23 cellular contexts compared by ENCODE assay signal in the genomic region with DNA sequence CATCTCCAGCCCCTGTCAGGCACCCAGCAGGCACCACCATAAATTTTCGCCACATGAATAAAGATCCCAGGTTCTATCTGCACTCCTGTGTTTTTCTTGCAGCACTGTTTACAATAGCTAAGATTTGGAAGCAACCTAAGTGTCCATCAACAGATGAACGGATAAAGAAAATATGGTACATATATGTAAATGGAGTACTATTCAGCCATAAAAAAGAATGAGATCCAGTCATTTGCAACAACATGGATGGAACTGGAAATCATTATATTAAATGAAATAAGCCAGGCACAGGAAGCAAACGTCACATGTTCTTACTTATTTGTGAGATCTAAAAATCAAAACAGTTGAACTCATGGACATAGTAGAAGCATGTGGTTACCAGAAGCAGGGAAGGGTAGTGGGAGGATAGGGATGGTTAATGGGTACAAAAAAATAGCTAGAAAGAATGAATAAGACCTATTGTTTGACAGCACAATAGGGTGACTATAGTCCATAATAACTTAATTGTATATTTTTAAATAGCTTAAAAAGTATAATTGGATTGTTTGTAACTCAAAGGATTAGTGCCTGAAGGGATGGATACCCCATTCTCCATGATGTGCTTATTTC. TPM values are rescaled to one million over a fixed set of nuclear protein-coding genes. Genes with fewer than 3 reads are reported as not detected.
"Had no signal": no experiment of that assay in that cellular context is flagged by ENCODE, and none has a peak within 500 bp of the region (broad histone marks: within the 10 kb centered on the region; RNA-seq: fewer than 3 reads in every experiment).

No MANE protein-coding gene starts in this region.

- H3K9me3 Mint-ChIP-seq: effector memory CD8-positive, alpha-beta T cell; memory B cell; natural killer cell treated with Interleukin-12 subunit alpha and Interleukin-12 subunit beta and Interleukin-15 and Interleukin-18, amount 100 ng/mL, for 72 hours; stimulated activated effector memory CD8-positive, alpha-beta T cell treated with anti-CD3 and anti-CD28 coated beads, Interleukin-12 subunit alpha, Interleukin-12 subunit beta, amount 100 ng/mL, for 72 hours had no signal

- H3K36me3 Mint-ChIP-seq: memory B cell; neural progenitor cell; stimulated activated effector memory CD8-positive, alpha-beta T cell treated with anti-CD3 and anti-CD28 coated beads, Interleukin-12 subunit alpha, Interleukin-12 subunit beta, amount 100 ng/mL, for 72 hours had no signal

- DNase-seq: cortex of kidney; effector memory CD8-positive, alpha-beta T cell; erythroblast; esophagus squamous epithelium; kidney; mucosa of descending colon; naive B cell; stimulated activated CD4-positive, alpha-beta T cell treated with anti-CD3 and anti-CD28 coated beads, Interleukin-2, amount 100 ng/mL, for 24 hours; stimulated activated CD4-positive, alpha-beta T cell treated with anti-CD3 and anti-CD28 coated beads, Interleukin-4, amount 100 ng/mL, for 24 hours; stimulated activated naive CD4-positive, alpha-beta T cell treated with Interleukin-2 at 50 U/mL for 16 hours; stomach; thyroid gland; trophoblast cell had no signal

- H3K4me1 Mint-ChIP-seq: neural progenitor cell; stimulated activated effector memory CD8-positive, alpha-beta T cell treated with anti-CD3 and anti-CD28 coated beads, Interleukin-12 subunit alpha, Interleukin-12 subunit beta, amount 100 ng/mL, for 72 hours had no signal

- ATAC-seq: effector memory CD8-positive, alpha-beta T cell; mucosa of descending colon; stimulated activated effector memory CD8-positive, alpha-beta T cell treated with anti-CD3 and anti-CD28 coated beads, Interleukin-12 subunit alpha, Interleukin-12 subunit beta, amount 100 ng/mL, for 72 hours had no signal

- H3K27ac Mint-ChIP-seq: effector memory CD8-positive, alpha-beta T cell; memory B cell; naive B cell; natural killer cell treated with Interleukin-12 subunit alpha and Interleukin-12 subunit beta and Interleukin-15 and Interleukin-18, amount 100 ng/mL, for 72 hours; neural progenitor cell; stimulated activated effector memory CD8-positive, alpha-beta T cell treated with anti-CD3 and anti-CD28 coated beads, Interleukin-12 subunit alpha, Interleukin-12 subunit beta, amount 100 ng/mL, for 72 hours had no signal

- H3K4me3 Mint-ChIP-seq: natural killer cell treated with Interleukin-12 subunit alpha and Interleukin-12 subunit beta and Interleukin-15 and Interleukin-18, amount 100 ng/mL, for 72 hours; stimulated activated effector memory CD8-positive, alpha-beta T cell treated with anti-CD3 and anti-CD28 coated beads, Interleukin-12 subunit alpha, Interleukin-12 subunit beta, amount 100 ng/mL, for 72 hours had no signal

RNA-seq across cellular contexts. Expression of a gene that starts 0.8 kb away (rescaled TPM):
- total RNA-seq: dermis microvascular lymphatic vessel endothelial cell, left lobe of liver, osteoblast, subcutaneous adipose tissue, vagina had no signal
- polyA plus RNA-seq: liver had no signal
